ENCODE assay signal across 17 cellular contexts in genomic region chr3:123789160-123789559, GRCh38.
A peak's percentile ranks its signal among the peaks of the same experiment; 100 is the strongest.
DNase-seq lines count a peak whose midpoint lies in the region; ATAC-seq and TF ChIP-seq lines count a peak whose summit lies in the region.
"Had no signal": no experiment of that assay in that cellular context is flagged by ENCODE, and none has a peak within 500 bp of the region (broad histone marks: within the 10 kb centered on the region; RNA-seq: fewer than 3 reads in every experiment).

No MANE protein-coding gene starts in this region.

- ATAC-seq in SK-N-SH treated with all-trans-retinoic acid at 6 μM for 48 hours, result peak; percentile 4
- no peak for ATAC-seq in HG03175 (IDR thresholded peaks at IDR 0.05; ENCODE audit: unreplicated experiment)
- ATAC-seq: A549, PC-3 had no signal

- in situ Hi-C loops in HAP-1 (cut with MboI; ENCODE audit: low sequenced_read_pairs), result no loop called here

- peak; percentile 37 for DNase-seq in ELF-1 (ENCODE audit: low read depth, low spot score)
- DNase-seq in hepatocyte (ENCODE audit: low spot score), result peak; percentile 27
- no peak for DNase-seq in smooth muscle cell (lab: John Stamatoyannopoulos, UW; ENCODE audit: unreplicated experiment)
- DNase-seq in HAP-1 (ENCODE audit: low spot score in 2 of 2), result no peak
- no peak for DNase-seq in T-helper 2 cell
- DNase-seq: COR-L47, DMS153, H9, KG1, NCI-H1417 treated with DMSO at 0.1 percent for 48 hours, NCI-H1930, NCI-H510A, NCI-H82 had no signal

- H3K9me3 ChIP-seq in hepatocyte (ENCODE audit: low read depth), result no peaks in the 10 kb centered on the region
- no peaks in the 10 kb centered on the region for H3K9me3 ChIP-seq in smooth muscle cell (replicated peaks; ENCODE audit: low read depth)
- no peaks in the 10 kb centered on the region for H3K9me3 ChIP-seq in HAP-1
- H3K9me3 ChIP-seq: A549 had no signal

- H4K20me1 ChIP-seq in hepatocyte (ENCODE audit: insufficient read depth, poor library complexity, severe bottlenecking), result no peaks in the 10 kb centered on the region
- H4K20me1 ChIP-seq in smooth muscle cell (ENCODE audit: low read depth), result no peaks in the 10 kb centered on the region

- peaks cover 29% of the 10 kb centered on the region for H3F3A ChIP-seq in smooth muscle cell (ENCODE audit: low read depth)

- H2AFZ ChIP-seq in hepatocyte, result no peak overlapping the region
- H2AFZ ChIP-seq in smooth muscle cell (ENCODE audit: low read depth), result peak overlapping the region; percentile 4

- no peaks in the 10 kb centered on the region for H3K9me2 ChIP-seq in hepatocyte (replicated peaks; ENCODE audit: insufficient read depth)

- no peak for TF ChIP-seq CTCF in hepatocyte (IDR thresholded peaks at IDR 0.05; ENCODE audit: poor library complexity)
- no peak for TF ChIP-seq CTCF in smooth muscle cell (IDR thresholded peaks at IDR 0.05; ENCODE audit: borderline replicate concordance, insufficient read depth, poor library complexity, severe bottlenecking)

- H3K27ac ChIP-seq in hepatocyte, result peak overlapping the region; percentile 63
- peak overlapping the region; percentile 77 for H3K27ac ChIP-seq in smooth muscle cell (ENCODE audit: low read depth)

- whole genome bisulfite sequencing in hepatocyte (ENCODE audit: low lambda C conversion rate, missing lambda C conversion rate), result 82% methylated on average over 9 of the region's 9 CpGs
- WGBS in smooth muscle cell (ENCODE audit: low lambda C conversion rate), result 64% methylated on average over 9 of the region's 9 CpGs

- H3K4me1 ChIP-seq in hepatocyte (ENCODE audit: insufficient read depth) (peaks cover 35% of the 10 kb centered on the region), smooth muscle cell (ENCODE audit: low read depth) (peaks cover 24% of the 10 kb centered on the region), HAP-1 (no peaks in the 10 kb centered on the region)

- H3K36me3 ChIP-seq in hepatocyte (replicated peaks; ENCODE audit: insufficient read depth, low read depth), result no peaks in the 10 kb centered on the region
- no peaks in the 10 kb centered on the region for H3K36me3 ChIP-seq in smooth muscle cell (ENCODE audit: low read depth)
- no peaks in the 10 kb centered on the region for H3K36me3 ChIP-seq in HAP-1 (replicated peaks)

- H3K27me3 ChIP-seq in hepatocyte, result peaks cover 18% of the 10 kb centered on the region
- H3K27me3 ChIP-seq in smooth muscle cell (ENCODE audit: low read depth), result no peaks in the 10 kb centered on the region
- no peaks in the 10 kb centered on the region for H3K27me3 ChIP-seq in HAP-1 (ENCODE audit: low read depth)

- H3K4me3 ChIP-seq in hepatocyte (no peak overlapping the region), smooth muscle cell (no peak overlapping the region), HAP-1 (no peak overlapping the region)
- H3K4me3 ChIP-seq: A549 had no signal

- no peaks in the 10 kb centered on the region for H3K79me2 ChIP-seq in hepatocyte
- H3K79me2 ChIP-seq in smooth muscle cell (ENCODE audit: low read depth), result no peaks in the 10 kb centered on the region

- H3K4me2 ChIP-seq in hepatocyte (no peak overlapping the region), smooth muscle cell (peak overlapping the region; percentile 24)
- H3K4me2 ChIP-seq: A549 had no signal

- peak overlapping the region; percentile 56 for H3K9ac ChIP-seq in smooth muscle cell (ENCODE audit: low read depth)

TF ChIP-seq in SK-N-SH treated with all-trans-retinoic acid at 6 μM for 48 hours, 23 proteins besides CTCF, POLR2A, EP300 and RAD21:
- TF ChIP-seq ISL1 (CRISPR knock-in tag; IDR thresholded peaks at IDR 0.05) (no peak), CSDC2 (CRISPR knock-in tag; IDR thresholded peaks at IDR 0.05) (peak; percentile 54; the same call in 1 of the 2 replicates)
TF ChIP-seq in SK-N-SH treated with all-trans-retinoic acid at 6 μM for 48 hours: peak in this region for 1.

Comparison
In these comparisons a context has a peak if more than half of its experiments do, and no peak if none do; other contexts are left out.
1. DNase-seq: peak in ELF-1 (single experiment) and hepatocyte (single experiment); none in smooth muscle cell (single experiment), HAP-1 (0 of 2) and T-helper 2 cell (0 of 5).